ENCODE assay signal across 25 cellular contexts in genomic region chr2:27164960-27165763, GRCh38. TPM values are rescaled to one million over a fixed set of nuclear protein-coding genes. Genes with fewer than 3 reads are reported as not detected.
DNase-seq lines count a peak whose midpoint lies in the region; ATAC-seq, FAIRE-seq and TF ChIP-seq lines count a peak whose summit lies in the region.
"Had no signal": no experiment of that assay in that cellular context is flagged by ENCODE, and none has a peak within 500 bp of the region (broad histone marks: within the 10 kb centered on the region; RNA-seq: fewer than 3 reads in every experiment).

No MANE protein-coding gene starts in this region.

- H3K27me3 ChIP-seq in Loucy (ENCODE audit: insufficient read depth, low read length, poor library complexity, severe bottlenecking) = no peaks in the 10 kb centered on the region
- H3K27me3 ChIP-seq in K562 (ENCODE audit: control insufficient read depth in 2 of 2, insufficient read depth in 2 of 2, low read length in 2 of 2) = no peaks in the 10 kb centered on the region
- H3K27me3 ChIP-seq: right atrium auricular region had no signal

- TF ChIP-seq CTCF in GM12864 (IDR thresholded peaks at IDR 0.05; ENCODE audit: low read depth, low read length, missing control alignments) = no peak
- TF ChIP-seq CTCF in Loucy (conservative IDR thresholded peaks at IDR 0.05; ENCODE audit: low read length) = no peak
- TF ChIP-seq CTCF in K562 (IDR thresholded peaks at IDR 0.05 in 2 of 3, conservative IDR thresholded peaks at IDR 0.05 in 1 of 3; ENCODE audit: insufficient read depth in 2 of 3, low read depth in 1 of 3, low read length in 3 of 3) = no peak

- no peaks in the 10 kb centered on the region for H3F3A ChIP-seq in Loucy (ENCODE audit: low read depth)

- H3K4me3 ChIP-seq in GM12864 (ENCODE audit: low read depth, low read length) = no peak overlapping the region
- no peak overlapping the region for H3K4me3 ChIP-seq in Loucy (ENCODE audit: low read length, poor library complexity, severe bottlenecking)
- H3K4me3 ChIP-seq in K562 = no peak overlapping the region
- H3K4me3 ChIP-seq: left lung, right atrium auricular region had no signal

- POLR2A ChIA-PET in K562 (lab: Yijun Ruan, JAX) = interaction anchor here (1.2 kb wide), 1 partner anchor 9 kb away, joined by 4 read pairs; no protein-coding TSS in a partner anchor

- H3K79me2 ChIP-seq in Loucy (ENCODE audit: insufficient read depth, low read length) (no peaks in the 10 kb centered on the region), K562 (ENCODE audit: control insufficient read depth, insufficient read depth, low read length) (no peaks in the 10 kb centered on the region)

- 37% methylated on average over 8 of the region's 8 CpGs for WGBS in K562 (ENCODE audit: insufficient coverage, low coverage, missing lambda C conversion rate)

- intact Hi-C loops in K562 (cut with micrococcal nuclease) = no loop called here

- TF ChIP-seq POLR2A in K562 (conservative IDR thresholded peaks at IDR 0.05) = no peak

- H3K4me1 ChIP-seq in Loucy (ENCODE audit: insufficient read depth, low read length, poor library complexity, severe bottlenecking) (no peaks in the 10 kb centered on the region), K562 (replicated peaks in 1 of 2; ENCODE audit: control insufficient read depth in 2 of 2, insufficient read depth in 2 of 2, low read length in 2 of 2) (peaks cover under 1 to 5% of the 10 kb centered on the region in 2 experiments; a peak in 3 of 5 replicates)

- H2AFZ ChIP-seq in Loucy (ENCODE audit: low read length) (0 out of 2 replicates have a peak overlapping the region, but pooled peaks have one; percentile 41), K562 (ENCODE audit: low read depth, low read length) (no peak overlapping the region)

- H3K9me3 ChIP-seq in Loucy (ENCODE audit: insufficient read depth, low read depth, low read length) (no peaks in the 10 kb centered on the region), K562 (replicated peaks; ENCODE audit: control insufficient read depth, insufficient read depth, low read depth, low read length) (no peaks in the 10 kb centered on the region)
- H3K9me3 ChIP-seq: left lung, right atrium auricular region had no signal

- H3K9ac ChIP-seq in Loucy (ENCODE audit: low read depth, low read length, poor library complexity, severe bottlenecking) = no peak overlapping the region
- no peak overlapping the region for H3K9ac ChIP-seq in K562 (ENCODE audit: insufficient read depth in 1 of 2, low read depth in 2 of 2, low read length in 2 of 2)

- FAIRE-seq in K562 (lab: Jason Lieb, UNC) = no peak

- no peaks in the 10 kb centered on the region for H3K9me2 ChIP-seq in Loucy (replicated peaks; ENCODE audit: low read depth, low read length)

- CTCF ChIA-PET in K562 (lab: Yijun Ruan, JAX; ENCODE audit: low intra/inter-chr PET ratio) = no interaction called here

- TF ChIP-seq EP300 in K562 (IDR thresholded peaks at IDR 0.05; ENCODE audit: low read length) = no peak

- no peak overlapping the region for H3K27ac ChIP-seq in K562 (ENCODE audit: extremely low read depth, low read depth, low read length)
- H3K27ac ChIP-seq: left lung, right atrium auricular region had no signal

- DNase-seq in GM12864 (ENCODE audit: low read depth) = peak; percentile 49
- no peak for DNase-seq in K562 (ENCODE audit: extremely low read depth in 1 of 4, low spot score in 3 of 4)
- DNase-seq in Kasumi-1 (lab: John Stamatoyannopoulos, UW) = no peak
- DNase-seq in activated effector memory CD4-positive, alpha-beta T cell treated with anti-CD3 and anti-CD28 coated beads, Interleukin-2, amount 50 U/mL, for 16 hours = no peak
- DNase-seq in HPDE6-E6E7 (ENCODE audit: extremely low spot score) = no peak
- DNase-seq: activated CD4-positive, alpha-beta T cell treated with anti-CD3 and anti-CD28 coated beads, Interleukin-2, amount 50 U/mL, for 4 hours; activated naive CD4-positive, alpha-beta T cell; central memory CD4-positive, alpha-beta T cell; H7; left lung; NCI-H146; NK-92 treated with Interleukin-12 subunit alpha and Interleukin-12 subunit beta, amount 100 ng/mL, for 24 hours; nucleus accumbens; SHP77; stimulated activated naive CD4-positive, alpha-beta T cell; T-helper 1 cell; trophoblast cell had no signal

- no TSS peak for BruUV-seq in K562 (replicated peaks; lab: Mats Ljungman, UMichigan)

- H3K36me3 ChIP-seq in Loucy (ENCODE audit: insufficient read depth, low read length) (no peaks in the 10 kb centered on the region), K562 (ENCODE audit: control insufficient read depth, insufficient read depth, low read length) (no peaks in the 10 kb centered on the region)
- H3K36me3 ChIP-seq: left lung, right atrium auricular region had no signal

- H4K20me1 ChIP-seq in Loucy (ENCODE audit: insufficient read depth, low read length, poor library complexity, severe bottlenecking) (no peaks in the 10 kb centered on the region), K562 (replicated peaks; ENCODE audit: control insufficient read depth, insufficient read depth, low read length) (no peaks in the 10 kb centered on the region)

- no peaks in the 10 kb centered on the region for H3K9me1 ChIP-seq in K562 (ENCODE audit: control insufficient read depth, insufficient read depth, low read length)

- in situ Hi-C loops in K562 (cut with MboI) = no loop called here

- H3K4me2 ChIP-seq in Loucy (ENCODE audit: low read depth, low read length, poor library complexity, severe bottlenecking) (no peak overlapping the region), K562 (ENCODE audit: insufficient read depth, low read length) (no peak overlapping the region)

- ATAC-seq in GM19467 (IDR thresholded peaks at IDR 0.05; ENCODE audit: unreplicated experiment) = peak; percentile 58
- no peak for ATAC-seq in K562
- no peak for ATAC-seq in GM21717 (IDR thresholded peaks at IDR 0.05; ENCODE audit: unreplicated experiment)
- ATAC-seq: esophagus mucosa, left lung had no signal

- no peak for TF ChIP-seq RAD21 in K562 (CRISPR knock-in tag; conservative IDR thresholded peaks at IDR 0.05 in 1 of 2, IDR thresholded peaks at IDR 0.05 in 1 of 2)

RNA-seq across cellular contexts. Expression of gene TCF23, which starts 16.4 kb away (rescaled TPM):
- total RNA-seq in K562 (2011; cell fraction: chromatin; rRNA removed; ENCODE audit: low replicate concordance) = not detected in 2 replicates
- total RNA-seq in K562 (2011; cell fraction: nucleolus; rRNA removed) = not detected in 2 replicates
- not detected in 2 replicates for total RNA-seq in K562 (2011; cell fraction: nucleoplasm; rRNA removed)
- not detected in 2 replicates for total RNA-seq in K562 (2014; rRNA removed)
- 0.03 TPM in 1 of 2 replicates, not detected in the other for total RNA-seq in K562 (2014; rRNA removed; fragmentation: Illumina TruSeq; extraction: Trizol)
- 0.07 TPM in 1 of 2 replicates, not detected in the other for total RNA-seq in K562 (2015; rRNA removed; fragmentation: Illumina TruSeq; extraction: Trizol)
- not detected in 2 replicates for total RNA-seq in K562 (2021)
- not detected in 2 replicates for polyA plus RNA-seq in K562 (2011; rRNA removed)
- polyA plus RNA-seq in K562 (2011; cell fraction: cytosol; rRNA removed) = not detected in 2 replicates
- 0.03 TPM in 1 of 2 replicates, not detected in the other for polyA plus RNA-seq in K562 (2011; cell fraction: nucleus; rRNA removed)
- polyA plus RNA-seq in K562 (2012) = 0.07 TPM in 2 replicates
- polyA plus RNA-seq in K562 (2014; fragmentation: Illumina TruSeq; extraction: Trizol) = not detected in 2 replicates
- polyA plus RNA-seq in K562 (2014; fragmentation: Nextera tagmentation; extraction: Ambion mirVana) = not detected
- polyA plus RNA-seq in K562 (2014; rRNA removed) = not detected in 2 replicates
- not detected in 2 replicates for polyA minus RNA-seq in K562 (2011; rRNA and poly(A)+ RNA removed)
- polyA minus RNA-seq in K562 (2011; cell fraction: cytosol; rRNA and poly(A)+ RNA removed) = not detected in 2 replicates
- not detected in 2 replicates for polyA minus RNA-seq in K562 (2011; cell fraction: nucleus; rRNA and poly(A)+ RNA removed)
- total RNA-seq: Daoy, esophagus mucosa, H7, LHCN-M2, right atrium auricular region had no signal
- polyA plus RNA-seq: AG04450 had no signal

RNA-seq across cellular contexts. Expression of gene PRR30, which starts 26.0 kb away (rescaled TPM):
- total RNA-seq in K562 (2011; cell fraction: chromatin; rRNA removed; ENCODE audit: low replicate concordance) = not detected in 2 replicates
- total RNA-seq in K562 (2011; cell fraction: nucleolus; rRNA removed) = not detected in 2 replicates
- total RNA-seq in K562 (2011; cell fraction: nucleoplasm; rRNA removed) = not detected in 2 replicates
- total RNA-seq in K562 (2014; rRNA removed) (not detected in 2 replicates), K562 (2014; rRNA removed; fragmentation: Illumina TruSeq; extraction: Trizol) (not detected in 2 replicates), K562 (2015; rRNA removed; fragmentation: Illumina TruSeq; extraction: Trizol) (not detected in 2 replicates), K562 (2021) (not detected in 2 replicates)
- polyA plus RNA-seq in K562 (2011; rRNA removed) (not detected in 2 replicates), K562 (2014; fragmentation: Illumina TruSeq; extraction: Trizol) (not detected in 2 replicates), K562 (2014; fragmentation: Nextera tagmentation; extraction: Ambion mirVana) (not detected), K562 (2014; rRNA removed) (not detected in 2 replicates)
- not detected in 2 replicates for polyA plus RNA-seq in K562 (2011; cell fraction: cytosol; rRNA removed)
- polyA plus RNA-seq in K562 (2011; cell fraction: nucleus; rRNA removed) = not detected in 2 replicates
- polyA plus RNA-seq in K562 (2012) = not detected in 2 replicates
- polyA minus RNA-seq in K562 (2011; rRNA and poly(A)+ RNA removed) = not detected in 2 replicates
- not detected in 2 replicates for polyA minus RNA-seq in K562 (2011; cell fraction: cytosol; rRNA and poly(A)+ RNA removed)
- not detected in 2 replicates for polyA minus RNA-seq in K562 (2011; cell fraction: nucleus; rRNA and poly(A)+ RNA removed)
- total RNA-seq: Daoy, esophagus mucosa, H7, left lung, LHCN-M2, right atrium auricular region had no signal
- polyA plus RNA-seq: AG04450 had no signal

RNA-seq across cellular contexts. Expression of gene PREB, which starts 30.7 kb away (rescaled TPM):
- 43.3 and 114 TPM in 2 replicates for total RNA-seq in K562 (2011; cell fraction: chromatin; rRNA removed; ENCODE audit: low replicate concordance)
- total RNA-seq in K562 (2011; cell fraction: nucleolus; rRNA removed) = 72.0 and 78.4 TPM in 2 replicates
- 43.7 and 58.3 TPM in 2 replicates for total RNA-seq in K562 (2011; cell fraction: nucleoplasm; rRNA removed)
- 67.2 and 83.1 TPM in 2 replicates for total RNA-seq in K562 (2014; rRNA removed)
- 32.5 and 44.3 TPM in 2 replicates for total RNA-seq in K562 (2014; rRNA removed; fragmentation: Illumina TruSeq; extraction: Trizol)
- total RNA-seq in K562 (2015; rRNA removed; fragmentation: Illumina TruSeq; extraction: Trizol) = 60.9 and 62.3 TPM in 2 replicates
- 74.8 and 79.1 TPM in 2 replicates for total RNA-seq in K562 (2021)
- 77.9 and 87.2 TPM in 2 replicates for polyA plus RNA-seq in K562 (2011; rRNA removed)
- polyA plus RNA-seq in K562 (2011; cell fraction: cytosol; rRNA removed) = 91.7 and 112 TPM in 2 replicates
- polyA plus RNA-seq in K562 (2011; cell fraction: nucleus; rRNA removed) = 216 and 217 TPM in 2 replicates
- 51.7 and 87.9 TPM in 2 replicates for polyA plus RNA-seq in K562 (2012)
- polyA plus RNA-seq in K562 (2014; fragmentation: Illumina TruSeq; extraction: Trizol) = 78.8 and 84.2 TPM in 2 replicates
- 10 to 100 TPM; 35.1 to 35.4 TPM for polyA plus RNA-seq in K562 (2014; fragmentation: Nextera tagmentation; extraction: Ambion mirVana)
- 74.8 and 78.8 TPM in 2 replicates for polyA plus RNA-seq in K562 (2014; rRNA removed)
- polyA minus RNA-seq in K562 (2011; rRNA and poly(A)+ RNA removed) = 68.5 and 74.2 TPM in 2 replicates
- polyA minus RNA-seq in K562 (2011; cell fraction: cytosol; rRNA and poly(A)+ RNA removed) = 22.8 and 23.0 TPM in 2 replicates
- 28.0 and 47.5 TPM in 2 replicates for polyA minus RNA-seq in K562 (2011; cell fraction: nucleus; rRNA and poly(A)+ RNA removed)

RNA-seq across cellular contexts. Expression of gene ABHD1, which starts 41.5 kb away (rescaled TPM):
- 0.42 and 1.1 TPM in 2 replicates for total RNA-seq in K562 (2011; cell fraction: chromatin; rRNA removed; ENCODE audit: low replicate concordance)
- total RNA-seq in K562 (2011; cell fraction: nucleolus; rRNA removed) = 0.13 and 0.33 TPM in 2 replicates
- total RNA-seq in K562 (2011; cell fraction: nucleoplasm; rRNA removed) = 0.44 and 0.61 TPM in 2 replicates
- 0.20 TPM in 1 of 2 replicates, not detected in the other for total RNA-seq in K562 (2014; rRNA removed)
- total RNA-seq in K562 (2014; rRNA removed; fragmentation: Illumina TruSeq; extraction: Trizol) = not detected in 2 replicates
- not detected in 2 replicates for total RNA-seq in K562 (2015; rRNA removed; fragmentation: Illumina TruSeq; extraction: Trizol)
- 0.18 TPM in 1 of 2 replicates, not detected in the other for total RNA-seq in K562 (2021)
- polyA plus RNA-seq in K562 (2011; rRNA removed) = 0.10 and 0.57 TPM in 2 replicates
- 0.06 and 0.16 TPM in 2 replicates for polyA plus RNA-seq in K562 (2011; cell fraction: cytosol; rRNA removed)
- polyA plus RNA-seq in K562 (2011; cell fraction: nucleus; rRNA removed) = 0.59 and 0.97 TPM in 2 replicates
- polyA plus RNA-seq in K562 (2012) = 0.43 and 0.60 TPM in 2 replicates
- polyA plus RNA-seq in K562 (2014; fragmentation: Illumina TruSeq; extraction: Trizol) = 0.10 and 0.28 TPM in 2 replicates
- under 1 TPM in 1 of 2 experiments, not detected in 1; 0.11 TPM for polyA plus RNA-seq in K562 (2014; fragmentation: Nextera tagmentation; extraction: Ambion mirVana)
- polyA plus RNA-seq in K562 (2014; rRNA removed) = 0.16 TPM in 1 of 2 replicates, not detected in the other
- 0.09 and 0.32 TPM in 2 replicates for polyA minus RNA-seq in K562 (2011; rRNA and poly(A)+ RNA removed)
- polyA minus RNA-seq in K562 (2011; cell fraction: cytosol; rRNA and poly(A)+ RNA removed) = not detected in 2 replicates
- polyA minus RNA-seq in K562 (2011; cell fraction: nucleus; rRNA and poly(A)+ RNA removed) = 0.11 and 0.13 TPM in 2 replicates
- total RNA-seq: esophagus mucosa, H7, left lung had no signal

RNA-seq across cellular contexts. Expression of gene CGREF1, which starts 46.2 kb away (rescaled TPM):
- 0.33 and 1.5 TPM in 2 replicates for total RNA-seq in K562 (2011; cell fraction: chromatin; rRNA removed; ENCODE audit: low replicate concordance)
- 0.33 and 0.39 TPM in 2 replicates for total RNA-seq in K562 (2011; cell fraction: nucleolus; rRNA removed)
- 0.99 TPM in 1 of 2 replicates, not detected in the other for total RNA-seq in K562 (2011; cell fraction: nucleoplasm; rRNA removed)
- 0.50 and 0.53 TPM in 2 replicates for total RNA-seq in K562 (2014; rRNA removed)
- 0.29 and 0.33 TPM in 2 replicates for total RNA-seq in K562 (2014; rRNA removed; fragmentation: Illumina TruSeq; extraction: Trizol)
- total RNA-seq in K562 (2015; rRNA removed; fragmentation: Illumina TruSeq; extraction: Trizol) = 0.22 and 0.41 TPM in 2 replicates
- 0.44 and 0.72 TPM in 2 replicates for total RNA-seq in K562 (2021)
- polyA plus RNA-seq in K562 (2011; rRNA removed) = 0.24 and 0.49 TPM in 2 replicates
- polyA plus RNA-seq in K562 (2011; cell fraction: cytosol; rRNA removed) = 0.07 and 0.19 TPM in 2 replicates
- polyA plus RNA-seq in K562 (2011; cell fraction: nucleus; rRNA removed) = 0.46 and 0.48 TPM in 2 replicates
- polyA plus RNA-seq in K562 (2012) = 0.38 and 0.65 TPM in 2 replicates
- 0.37 and 0.42 TPM in 2 replicates for polyA plus RNA-seq in K562 (2014; fragmentation: Illumina TruSeq; extraction: Trizol)
- polyA plus RNA-seq in K562 (2014; fragmentation: Nextera tagmentation; extraction: Ambion mirVana) = under 1 TPM; 0.07 to 0.10 TPM
- 0.41 and 0.88 TPM in 2 replicates for polyA plus RNA-seq in K562 (2014; rRNA removed)
- 0.11 TPM in 1 of 2 replicates, not detected in the other for polyA minus RNA-seq in K562 (2011; rRNA and poly(A)+ RNA removed)
- not detected in 2 replicates for polyA minus RNA-seq in K562 (2011; cell fraction: cytosol; rRNA and poly(A)+ RNA removed)
- polyA minus RNA-seq in K562 (2011; cell fraction: nucleus; rRNA and poly(A)+ RNA removed) = 0.22 and 0.54 TPM in 2 replicates
